ENCODE assay signal across 8 cellular contexts in genomic region chr10:80596391-80597257, GRCh38. TPM values are rescaled to one million over a fixed set of nuclear protein-coding genes. Genes with fewer than 3 reads are reported as not detected.
DNase-seq lines count a peak whose midpoint lies in the region; ATAC-seq and TF ChIP-seq lines count a peak whose summit lies in the region.

No MANE protein-coding gene starts in this region.

- intact Hi-C loops in left colon (cut with DNase I, micrococcal nuclease) = no loop called here
- intact Hi-C loops in thyroid gland (cut with DNase I) = loop anchor here (10.0 kb wide), 1 partner anchor 152 kb away; no protein-coding TSS in a partner anchor

- peak; percentile 38 for ATAC-seq in HG02981 (IDR thresholded peaks at IDR 0.05; ENCODE audit: unreplicated experiment)
- peak; percentile 71 for ATAC-seq in left colon

- 62 to 68% methylated on average over 15 of the region's 15 CpGs for WGBS in thyroid gland, 2 donors

- no peaks in the 10 kb centered on the region for H3K36me3 ChIP-seq in Peyer's patch
- no peaks in the 10 kb centered on the region for H3K36me3 ChIP-seq in thyroid gland

- H3K27ac ChIP-seq in Peyer's patch (no peak overlapping the region), thyroid gland (no peak overlapping the region)

- H3K4me1 ChIP-seq in Peyer's patch = no peaks in the 10 kb centered on the region
- H3K4me1 ChIP-seq in thyroid gland = peaks cover 6% of the 10 kb centered on the region in 2 donors

- H3K9me3 ChIP-seq in Peyer's patch = no peaks in the 10 kb centered on the region
- H3K9me3 ChIP-seq in thyroid gland = no peaks in the 10 kb centered on the region

- H3K27me3 ChIP-seq in Peyer's patch = no peaks in the 10 kb centered on the region
- no peaks in the 10 kb centered on the region for H3K27me3 ChIP-seq in thyroid gland

- no peak for TF ChIP-seq POLR2A in Peyer's patch (IDR thresholded peaks at IDR 0.05)
- no peak for TF ChIP-seq POLR2A in thyroid gland (IDR thresholded peaks at IDR 0.05)

- H3K4me3 ChIP-seq in Peyer's patch (no peak overlapping the region), thyroid gland (replicated peaks in 1 of 3) (no peak overlapping the region)

- DNase-seq in NCI-H2227 (lab: John Stamatoyannopoulos, UW; ENCODE audit: unreplicated experiment) = peak; percentile 5
- no peak for DNase-seq in NCI-H2227 treated with DMSO at 0.1 percent for 48 hours (lab: John Stamatoyannopoulos, UW)
- peak in 2 of 3 donors; percentile 20 to 66 for DNase-seq in Peyer's patch
- DNase-seq in amniotic epithelial cell (ENCODE audit: low read depth) = peak; percentile 42
- DNase-seq in left colon = peak; percentile 32 to 43
- DNase-seq in thyroid gland = peak; percentile 38 to 45
- DNase-seq in UCSD-AML1 (lab: John Stamatoyannopoulos, UW; ENCODE audit: unreplicated experiment) = no peak

- TF ChIP-seq CTCF in Peyer's patch (IDR thresholded peaks at IDR 0.05) = peak in 5 of 6 experiments; percentile 27 to 69 (median 59)
- TF ChIP-seq CTCF in thyroid gland (IDR thresholded peaks at IDR 0.05) = peak; percentile 49 to 88 (median 70)

RNA-seq across cellular contexts. Expression of gene SH2D4B, which starts 58.9 kb away (rescaled TPM):
- total RNA-seq in Peyer's patch = not detected
- not detected for total RNA-seq in left colon
- 1 to 10 TPM in 2 of 4 donors, not detected in 2; 1.1 to 1.6 TPM for total RNA-seq in thyroid gland

Comparison
In these comparisons a context has a peak if more than half of its experiments do, and no peak if none do; other contexts are left out.
1. DNase-seq: peak in NCI-H2227 (single experiment), Peyer's patch (2 of 3), amniotic epithelial cell (single experiment), left colon (2 of 2) and thyroid gland (2 of 2); none in NCI-H2227 treated with DMSO at 0.1 percent for 48 hours (single experiment) and UCSD-AML1 (single experiment).